ENCODE assay signal across 1 cellular context in the genomic region with DNA sequence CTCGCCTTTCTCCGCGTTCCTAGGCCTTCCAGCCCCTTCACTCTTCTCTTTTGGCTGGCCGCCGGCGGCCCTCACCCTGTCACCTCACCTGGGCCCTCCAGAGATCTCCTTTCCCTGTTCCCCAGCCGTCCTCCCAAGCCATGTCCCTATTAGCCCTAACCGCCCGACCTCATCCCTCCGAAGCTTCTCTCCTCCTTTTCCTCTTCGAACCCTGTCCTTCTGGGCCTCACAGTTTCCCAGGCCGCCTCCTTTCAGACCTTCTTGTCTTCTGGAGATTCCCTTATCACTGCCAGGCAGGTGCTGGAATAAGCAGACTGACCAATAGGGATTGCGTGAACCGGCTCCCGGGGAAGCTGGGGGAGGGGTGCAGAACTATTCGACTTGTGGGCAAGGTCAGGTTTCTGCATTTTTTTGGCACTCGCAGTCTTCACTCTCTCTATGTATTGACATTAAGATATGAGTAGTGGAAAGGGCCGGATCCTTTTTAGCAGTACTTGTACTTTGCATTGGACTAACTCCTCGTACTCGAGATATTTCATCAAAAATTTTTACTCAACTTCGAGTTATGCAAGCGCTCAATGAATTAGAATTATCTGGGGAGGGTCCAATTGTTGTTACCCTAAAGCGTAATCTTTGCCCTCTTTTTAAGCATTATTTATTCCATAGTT.
TF ChIP-seq lines count a peak whose summit lies in the region.

No MANE protein-coding gene starts in this region.

TF ChIP-seq in HEK293, 187 proteins besides CTCF, POLR2A, EP300 and RAD21 (continued from another document and continues in another):
- TF ChIP-seq ZNF2 (tag by site-specific recombination; IDR thresholded peaks at IDR 0.05) (peak; percentile 44; the same call in 1 of the 2 replicates), ZBTB17 (tag by site-specific recombination; IDR thresholded peaks at IDR 0.05) (peak; percentile 83), SALL2 (tag by site-specific recombination; IDR thresholded peaks at IDR 0.05; ENCODE audit: borderline replicate concordance) (no peak), FEZF1 (tag by site-specific recombination; IDR thresholded peaks at IDR 0.05) (no peak), ZNF585B (tag by site-specific recombination; IDR thresholded peaks at IDR 0.05) (no peak), ZNF16 (tag by site-specific recombination; IDR thresholded peaks at IDR 0.05; ENCODE audit: low read depth) (no peak), ZNF621 (tag by site-specific recombination; IDR thresholded peaks at IDR 0.05) (no peak), HOXA7 (CRISPR knock-in tag; IDR thresholded peaks at IDR 0.05; ENCODE audit: borderline replicate concordance) (no peak), KLF1 (tag by site-specific recombination; IDR thresholded peaks at IDR 0.05) (no peak), ZNF391 (tag by site-specific recombination; IDR thresholded peaks at IDR 0.05; ENCODE audit: borderline replicate concordance, low read depth) (no peak), ZNF24 (tag by site-specific recombination; IDR thresholded peaks at IDR 0.05) (peak; percentile 15; the same call in 1 of the 2 replicates), ZIC2 (tag by site-specific recombination; IDR thresholded peaks at IDR 0.05) (no peak), SP7 (tag by site-specific recombination; IDR thresholded peaks at IDR 0.05) (no peak), ZNF555 (tag by site-specific recombination; conservative IDR thresholded peaks at IDR 0.05) (no peak), BCL11B (tag by site-specific recombination; IDR thresholded peaks at IDR 0.05; ENCODE audit: low read depth) (no peak), ZBTB8A (tag by site-specific recombination; IDR thresholded peaks at IDR 0.05) (no peak), ZNF660 (tag by site-specific recombination; IDR thresholded peaks at IDR 0.05) (no peak), PRDM4 (tag by site-specific recombination; IDR thresholded peaks at IDR 0.05) (peak; percentile 5; the same call in 1 of the 2 replicates), BCL11A (tag by site-specific recombination; IDR thresholded peaks at IDR 0.05; ENCODE audit: low read depth) (peak; percentile 49; the same call in 1 of the 2 replicates), ZNF626 (tag by site-specific recombination; IDR thresholded peaks at IDR 0.05) (no peak), ZNF280C (tag by site-specific recombination; IDR thresholded peaks at IDR 0.05) (no peak), ZNF561 (tag by site-specific recombination; IDR thresholded peaks at IDR 0.05; ENCODE audit: borderline replicate concordance) (no peak), ZNF362 (tag by site-specific recombination; IDR thresholded peaks at IDR 0.05) (no peak), ZNF404 (tag by site-specific recombination; IDR thresholded peaks at IDR 0.05) (no peak), ZNF548 (tag by site-specific recombination; IDR thresholded peaks at IDR 0.05) (no peak), ZNF302 (tag by site-specific recombination; IDR thresholded peaks at IDR 0.05; ENCODE audit: low read depth) (no peak), REPIN1 (tag by site-specific recombination; IDR thresholded peaks at IDR 0.05; ENCODE audit: low read depth) (no peak), ZNF157 (tag by site-specific recombination; IDR thresholded peaks at IDR 0.05) (no peak), ZNF48 (tag by site-specific recombination; IDR thresholded peaks at IDR 0.05) (no peak), WT1 (tag by site-specific recombination; IDR thresholded peaks at IDR 0.05) (peak; percentile 52; the same call in 1 of the 2 replicates), ZNF544 (tag by site-specific recombination; IDR thresholded peaks at IDR 0.05) (no peak), SETDB1 (IDR thresholded peaks at IDR 0.05; ENCODE audit: insufficient read length, low read length) (no peak), ZNF132 (tag by site-specific recombination; IDR thresholded peaks at IDR 0.05; ENCODE audit: borderline replicate concordance) (no peak), ZBTB7A (tag by site-specific recombination; IDR thresholded peaks at IDR 0.05; ENCODE audit: low read depth) (no peak), GLI4 (tag by site-specific recombination; IDR thresholded peaks at IDR 0.05) (no peak), SP2 (tag by site-specific recombination; IDR thresholded peaks at IDR 0.05) (no peak), GLIS2 (tag by site-specific recombination; IDR thresholded peaks at IDR 0.05) (peak; percentile 45; the same call in 1 of the 2 replicates), ZNF747 (tag by site-specific recombination; IDR thresholded peaks at IDR 0.05) (no peak), ZNF169 (tag by site-specific recombination; IDR thresholded peaks at IDR 0.05) (no peak), ZNF654 (tag by site-specific recombination; IDR thresholded peaks at IDR 0.05; ENCODE audit: low read depth) (no peak), MYNN (tag by site-specific recombination; IDR thresholded peaks at IDR 0.05; ENCODE audit: borderline replicate concordance) (no peak)
- TF ChIP-seq, protein P1, sequence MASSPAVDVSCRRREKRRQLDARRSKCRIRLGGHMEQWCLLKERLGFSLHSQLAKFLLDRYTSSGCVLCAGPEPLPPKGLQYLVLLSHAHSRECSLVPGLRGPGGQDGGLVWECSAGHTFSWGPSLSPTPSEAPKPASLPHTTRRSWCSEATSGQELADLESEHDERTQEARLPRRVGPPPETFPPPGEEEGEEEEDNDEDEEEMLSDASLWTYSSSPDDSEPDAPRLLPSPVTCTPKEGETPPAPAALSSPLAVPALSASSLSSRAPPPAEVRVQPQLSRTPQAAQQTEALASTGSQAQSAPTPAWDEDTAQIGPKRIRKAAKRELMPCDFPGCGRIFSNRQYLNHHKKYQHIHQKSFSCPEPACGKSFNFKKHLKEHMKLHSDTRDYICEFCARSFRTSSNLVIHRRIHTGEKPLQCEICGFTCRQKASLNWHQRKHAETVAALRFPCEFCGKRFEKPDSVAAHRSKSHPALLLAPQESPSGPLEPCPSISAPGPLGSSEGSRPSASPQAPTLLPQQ (tag by site-specific recombination; IDR thresholded peaks at IDR 0.05) = no peak
- TF ChIP-seq, protein P2, sequence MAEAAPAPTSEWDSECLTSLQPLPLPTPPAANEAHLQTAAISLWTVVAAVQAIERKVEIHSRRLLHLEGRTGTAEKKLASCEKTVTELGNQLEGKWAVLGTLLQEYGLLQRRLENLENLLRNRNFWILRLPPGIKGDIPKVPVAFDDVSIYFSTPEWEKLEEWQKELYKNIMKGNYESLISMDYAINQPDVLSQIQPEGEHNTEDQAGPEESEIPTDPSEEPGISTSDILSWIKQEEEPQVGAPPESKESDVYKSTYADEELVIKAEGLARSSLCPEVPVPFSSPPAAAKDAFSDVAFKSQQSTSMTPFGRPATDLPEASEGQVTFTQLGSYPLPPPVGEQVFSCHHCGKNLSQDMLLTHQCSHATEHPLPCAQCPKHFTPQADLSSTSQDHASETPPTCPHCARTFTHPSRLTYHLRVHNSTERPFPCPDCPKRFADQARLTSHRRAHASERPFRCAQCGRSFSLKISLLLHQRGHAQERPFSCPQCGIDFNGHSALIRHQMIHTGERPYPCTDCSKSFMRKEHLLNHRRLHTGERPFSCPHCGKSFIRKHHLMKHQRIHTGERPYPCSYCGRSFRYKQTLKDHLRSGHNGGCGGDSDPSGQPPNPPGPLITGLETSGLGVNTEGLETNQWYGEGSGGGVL (tag by site-specific recombination; IDR thresholded peaks at IDR 0.05) = no peak
- TF ChIP-seq, protein P3, sequence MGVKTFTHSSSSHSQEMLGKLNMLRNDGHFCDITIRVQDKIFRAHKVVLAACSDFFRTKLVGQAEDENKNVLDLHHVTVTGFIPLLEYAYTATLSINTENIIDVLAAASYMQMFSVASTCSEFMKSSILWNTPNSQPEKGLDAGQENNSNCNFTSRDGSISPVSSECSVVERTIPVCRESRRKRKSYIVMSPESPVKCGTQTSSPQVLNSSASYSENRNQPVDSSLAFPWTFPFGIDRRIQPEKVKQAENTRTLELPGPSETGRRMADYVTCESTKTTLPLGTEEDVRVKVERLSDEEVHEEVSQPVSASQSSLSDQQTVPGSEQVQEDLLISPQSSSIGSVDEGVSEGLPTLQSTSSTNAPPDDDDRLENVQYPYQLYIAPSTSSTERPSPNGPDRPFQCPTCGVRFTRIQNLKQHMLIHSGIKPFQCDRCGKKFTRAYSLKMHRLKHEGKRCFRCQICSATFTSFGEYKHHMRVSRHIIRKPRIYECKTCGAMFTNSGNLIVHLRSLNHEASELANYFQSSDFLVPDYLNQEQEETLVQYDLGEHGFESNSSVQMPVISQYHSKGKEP (tag by site-specific recombination; IDR thresholded peaks at IDR 0.05) = no peak
- TF ChIP-seq, protein P4, sequence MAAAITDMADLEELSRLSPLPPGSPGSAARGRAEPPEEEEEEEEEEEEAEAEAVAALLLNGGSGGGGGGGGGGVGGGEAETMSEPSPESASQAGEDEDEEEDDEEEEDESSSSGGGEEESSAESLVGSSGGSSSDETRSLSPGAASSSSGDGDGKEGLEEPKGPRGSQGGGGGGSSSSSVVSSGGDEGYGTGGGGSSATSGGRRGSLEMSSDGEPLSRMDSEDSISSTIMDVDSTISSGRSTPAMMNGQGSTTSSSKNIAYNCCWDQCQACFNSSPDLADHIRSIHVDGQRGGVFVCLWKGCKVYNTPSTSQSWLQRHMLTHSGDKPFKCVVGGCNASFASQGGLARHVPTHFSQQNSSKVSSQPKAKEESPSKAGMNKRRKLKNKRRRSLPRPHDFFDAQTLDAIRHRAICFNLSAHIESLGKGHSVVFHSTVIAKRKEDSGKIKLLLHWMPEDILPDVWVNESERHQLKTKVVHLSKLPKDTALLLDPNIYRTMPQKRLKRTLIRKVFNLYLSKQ (tag by site-specific recombination; IDR thresholded peaks at IDR 0.05; ENCODE audit: borderline replicate concordance) = no peak
- TF ChIP-seq, protein P5, sequence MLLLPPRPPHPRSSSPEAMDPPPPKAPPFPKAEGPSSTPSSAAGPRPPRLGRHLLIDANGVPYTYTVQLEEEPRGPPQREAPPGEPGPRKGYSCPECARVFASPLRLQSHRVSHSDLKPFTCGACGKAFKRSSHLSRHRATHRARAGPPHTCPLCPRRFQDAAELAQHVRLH (tag by site-specific recombination; IDR thresholded peaks at IDR 0.05) = no peak
- TF ChIP-seq, protein P6, sequence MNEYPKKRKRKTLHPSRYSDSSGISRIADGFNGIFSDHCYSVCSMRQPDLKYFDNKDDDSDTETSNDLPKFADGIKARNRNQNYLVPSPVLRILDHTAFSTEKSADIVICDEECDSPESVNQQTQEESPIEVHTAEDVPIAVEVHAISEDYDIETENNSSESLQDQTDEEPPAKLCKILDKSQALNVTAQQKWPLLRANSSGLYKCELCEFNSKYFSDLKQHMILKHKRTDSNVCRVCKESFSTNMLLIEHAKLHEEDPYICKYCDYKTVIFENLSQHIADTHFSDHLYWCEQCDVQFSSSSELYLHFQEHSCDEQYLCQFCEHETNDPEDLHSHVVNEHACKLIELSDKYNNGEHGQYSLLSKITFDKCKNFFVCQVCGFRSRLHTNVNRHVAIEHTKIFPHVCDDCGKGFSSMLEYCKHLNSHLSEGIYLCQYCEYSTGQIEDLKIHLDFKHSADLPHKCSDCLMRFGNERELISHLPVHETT (tag by site-specific recombination; IDR thresholded peaks at IDR 0.05) = 0 out of 2 replicates have a peak, but pooled peaks have one; percentile 24
